12 cellular contexts compared by ENCODE assay signal in genomic region chr2:188333751-188334524, GRCh38. TPM values are rescaled to one million over a fixed set of nuclear protein-coding genes. Genes with fewer than 3 reads are reported as not detected.
DNase-seq lines count a peak whose midpoint lies in the region; ATAC-seq and TF ChIP-seq lines count a peak whose summit lies in the region.
"Had no signal": no experiment of that assay in that cellular context is flagged by ENCODE, and none has a peak within 500 bp of the region (broad histone marks: within the 10 kb centered on the region; RNA-seq: fewer than 3 reads in every experiment).

No MANE protein-coding gene starts in this region.

- DNase-seq in M059J (ENCODE audit: low read depth) (peak; percentile 34), endodermal cell (no peak), medulla oblongata (ENCODE audit: extremely low spot score) (peak; percentile 66), stomach (peak; percentile 26), hepatocyte (ENCODE audit: low spot score) (no peak)
- DNase-seq in activated T-helper 1 cell treated with anti-CD3 and anti-CD28 coated beads, Interleukin-12 subunit alpha, Interleukin-12 subunit beta, Interleukin-2, Interleukin-4 antibody, amounts not matched to agents 30 ng/mL and 10 ng/mL and 1 ng/mL, durations not matched to agents 14 hours and 24 hours and 36 hours (ENCODE audit: low spot score), result no peak
- DNase-seq in stimulated activated naive B cell treated with anti-CD40 and anti-IgM and Interleukin-4, amounts not matched to agents 10 μg/mL and 1 μg/mL and 100 μg/mL, for 72 hours, result no peak
- DNase-seq: DMS153, NCI-H2227 treated with DMSO at 0.1 percent for 48 hours, T-helper 17 cell had no signal

- WGBS in endodermal cell (ENCODE audit: insufficient coverage in 1 of 2, insufficient read length in 1 of 2), 2 experiments, result 75 to 77% methylated on average over 3 to 5 of the region's 5 CpGs
- 17 to 29% (median 20%) methylated on average over 5 of the region's 5 CpGs for WGBS in stomach, 5 donors
- WGBS in hepatocyte (ENCODE audit: low lambda C conversion rate, missing lambda C conversion rate), result 59% methylated on average over 5 of the region's 5 CpGs

- H3K27me3 ChIP-seq in endodermal cell (ENCODE audit: control insufficient read depth, insufficient read depth, low read length, poor library complexity, severe bottlenecking), result no peaks in the 10 kb centered on the region
- H3K27me3 ChIP-seq in stomach, result no peaks in the 10 kb centered on the region
- H3K27me3 ChIP-seq in hepatocyte, result no peaks in the 10 kb centered on the region

- peak overlapping the region; percentile 70 for H3K27ac ChIP-seq in endodermal cell (ENCODE audit: low read depth, low read length)
- H3K27ac ChIP-seq in stomach, result peak overlapping the region; percentile 64 to 82 (median 77)
- H3K27ac ChIP-seq in hepatocyte, result no peak overlapping the region

- H3K36me3 Mint-ChIP-seq in endodermal cell (ENCODE audit: low read depth), result no peaks in the 10 kb centered on the region
- no peaks in the 10 kb centered on the region for H3K36me3 Mint-ChIP-seq in activated T-helper 1 cell treated with anti-CD3 and anti-CD28 coated beads, Interleukin-12 subunit alpha, Interleukin-12 subunit beta, Interleukin-2, Interleukin-4 antibody, amounts not matched to agents 30 ng/mL and 10 ng/mL and 1 ng/mL, durations not matched to agents 14 hours and 24 hours and 36 hours (ENCODE audit: low read depth)
- H3K36me3 Mint-ChIP-seq in stimulated activated naive B cell treated with anti-CD40 and anti-IgM and Interleukin-4, amounts not matched to agents 10 μg/mL and 1 μg/mL and 100 μg/mL, for 72 hours, result no peaks in the 10 kb centered on the region
- H3K36me3 Mint-ChIP-seq: natural killer cell treated with Interleukin-12 subunit alpha and Interleukin-12 subunit beta and Interleukin-15 and Interleukin-18, amount 100 ng/mL, for 72 hours had no signal

- H3K27ac Mint-ChIP-seq in endodermal cell, result no peak overlapping the region
- H3K27ac Mint-ChIP-seq in activated T-helper 1 cell treated with anti-CD3 and anti-CD28 coated beads, Interleukin-12 subunit alpha, Interleukin-12 subunit beta, Interleukin-2, Interleukin-4 antibody, amounts not matched to agents 30 ng/mL and 10 ng/mL and 1 ng/mL, durations not matched to agents 14 hours and 24 hours and 36 hours, result no peak overlapping the region
- H3K27ac Mint-ChIP-seq in stimulated activated naive B cell treated with anti-CD40 and anti-IgM and Interleukin-4, amounts not matched to agents 10 μg/mL and 1 μg/mL and 100 μg/mL, for 72 hours, result no peak overlapping the region
- H3K27ac Mint-ChIP-seq: natural killer cell treated with Interleukin-12 subunit alpha and Interleukin-12 subunit beta and Interleukin-15 and Interleukin-18, amount 100 ng/mL, for 72 hours; T-helper 17 cell had no signal

- H3K36me3 ChIP-seq in endodermal cell (ENCODE audit: control insufficient read depth, insufficient read depth, low read length), result no peaks in the 10 kb centered on the region
- no peaks in the 10 kb centered on the region for H3K36me3 ChIP-seq in stomach
- no peaks in the 10 kb centered on the region for H3K36me3 ChIP-seq in hepatocyte (replicated peaks; ENCODE audit: insufficient read depth, low read depth)

- intact Hi-C loops in stomach (cut with DNase I; ENCODE audit: low total_unique reads), result no loop called here
- intact Hi-C loops in activated T-helper 1 cell treated with anti-CD3 and anti-CD28 coated beads, Interleukin-12 subunit alpha, Interleukin-12 subunit beta, Interleukin-2, Interleukin-4 antibody, amounts not matched to agents 30 ng/mL and 10 ng/mL and 1 ng/mL, durations not matched to agents 14 hours and 24 hours and 36 hours (cut with micrococcal nuclease), result no loop called here

- peaks cover 78% of the 10 kb centered on the region for H3K79me2 ChIP-seq in hepatocyte

- H3K9me3 ChIP-seq in endodermal cell (ENCODE audit: control insufficient read depth, low read length), result no peaks in the 10 kb centered on the region
- H3K9me3 ChIP-seq in stomach, result no peaks in the 10 kb centered on the region
- no peaks in the 10 kb centered on the region for H3K9me3 ChIP-seq in hepatocyte (ENCODE audit: low read depth)

- no peak overlapping the region for H3K9ac ChIP-seq in endodermal cell (ENCODE audit: extremely low read depth, low read length, poor library complexity, severe bottlenecking)

- no peak for ATAC-seq in GM21447 (IDR thresholded peaks at IDR 0.05; ENCODE audit: unreplicated experiment)
- no peak for ATAC-seq in stimulated activated naive B cell treated with anti-CD40 and anti-IgM and Interleukin-4, amounts not matched to agents 10 μg/mL and 1 μg/mL and 100 μg/mL, for 72 hours (replicated peaks)
- ATAC-seq: natural killer cell treated with Interleukin-12 subunit alpha and Interleukin-12 subunit beta and Interleukin-15 and Interleukin-18, amount 100 ng/mL, for 72 hours; T-helper 17 cell had no signal

- TF ChIP-seq EP300 in stomach (IDR thresholded peaks at IDR 0.05), result no peak

- H3K4me1 Mint-ChIP-seq in endodermal cell, result peaks cover 15% of the 10 kb centered on the region
- H3K4me1 Mint-ChIP-seq in activated T-helper 1 cell treated with anti-CD3 and anti-CD28 coated beads, Interleukin-12 subunit alpha, Interleukin-12 subunit beta, Interleukin-2, Interleukin-4 antibody, amounts not matched to agents 30 ng/mL and 10 ng/mL and 1 ng/mL, durations not matched to agents 14 hours and 24 hours and 36 hours (ENCODE audit: low read depth), result no peaks in the 10 kb centered on the region
- H3K4me1 Mint-ChIP-seq in stimulated activated naive B cell treated with anti-CD40 and anti-IgM and Interleukin-4, amounts not matched to agents 10 μg/mL and 1 μg/mL and 100 μg/mL, for 72 hours, result no peaks in the 10 kb centered on the region
- H3K4me1 Mint-ChIP-seq: T-helper 17 cell had no signal

- H3K4me2 ChIP-seq in hepatocyte, result no peak overlapping the region

- H3K4me3 ChIP-seq in endodermal cell (ENCODE audit: low read length) (no peak overlapping the region), stomach (peak overlapping the region; percentile 9 to 25 (median 18)), hepatocyte (no peak overlapping the region)

- no peak for TF ChIP-seq POLR2A in stomach (IDR thresholded peaks at IDR 0.05)

- no peaks in the 10 kb centered on the region for H3K9me2 ChIP-seq in hepatocyte (replicated peaks; ENCODE audit: insufficient read depth)

- H3K4me3 Mint-ChIP-seq in endodermal cell, result no peak overlapping the region
- no peak overlapping the region for H3K4me3 Mint-ChIP-seq in activated T-helper 1 cell treated with anti-CD3 and anti-CD28 coated beads, Interleukin-12 subunit alpha, Interleukin-12 subunit beta, Interleukin-2, Interleukin-4 antibody, amounts not matched to agents 30 ng/mL and 10 ng/mL and 1 ng/mL, durations not matched to agents 14 hours and 24 hours and 36 hours
- no peak overlapping the region for H3K4me3 Mint-ChIP-seq in stimulated activated naive B cell treated with anti-CD40 and anti-IgM and Interleukin-4, amounts not matched to agents 10 μg/mL and 1 μg/mL and 100 μg/mL, for 72 hours
- H3K4me3 Mint-ChIP-seq: natural killer cell treated with Interleukin-12 subunit alpha and Interleukin-12 subunit beta and Interleukin-15 and Interleukin-18, amount 100 ng/mL, for 72 hours; T-helper 17 cell had no signal

- H3K27me3 Mint-ChIP-seq in endodermal cell (ENCODE audit: insufficient read depth), result no peaks in the 10 kb centered on the region
- no peaks in the 10 kb centered on the region for H3K27me3 Mint-ChIP-seq in activated T-helper 1 cell treated with anti-CD3 and anti-CD28 coated beads, Interleukin-12 subunit alpha, Interleukin-12 subunit beta, Interleukin-2, Interleukin-4 antibody, amounts not matched to agents 30 ng/mL and 10 ng/mL and 1 ng/mL, durations not matched to agents 14 hours and 24 hours and 36 hours (ENCODE audit: insufficient read depth)
- H3K27me3 Mint-ChIP-seq in stimulated activated naive B cell treated with anti-CD40 and anti-IgM and Interleukin-4, amounts not matched to agents 10 μg/mL and 1 μg/mL and 100 μg/mL, for 72 hours, result no peaks in the 10 kb centered on the region
- H3K27me3 Mint-ChIP-seq: natural killer cell treated with Interleukin-12 subunit alpha and Interleukin-12 subunit beta and Interleukin-15 and Interleukin-18, amount 100 ng/mL, for 72 hours; T-helper 17 cell had no signal

- H3K4me1 ChIP-seq in endodermal cell (ENCODE audit: control insufficient read depth, insufficient read depth, low read length) (no peaks in the 10 kb centered on the region), stomach (peaks cover 0 to 52% (median 32%) of the 10 kb centered on the region in 4 donors), hepatocyte (ENCODE audit: insufficient read depth) (no peaks in the 10 kb centered on the region)

- peaks cover 2% of the 10 kb centered on the region for H4K20me1 ChIP-seq in hepatocyte (ENCODE audit: insufficient read depth, poor library complexity, severe bottlenecking)

- no peak for TF ChIP-seq CTCF in endodermal cell (conservative IDR thresholded peaks at IDR 0.05)
- no peak for TF ChIP-seq CTCF in stomach (IDR thresholded peaks at IDR 0.05)
- TF ChIP-seq CTCF in hepatocyte (IDR thresholded peaks at IDR 0.05; ENCODE audit: poor library complexity), result no peak

- no peak overlapping the region for H2AFZ ChIP-seq in hepatocyte

- no peaks in the 10 kb centered on the region for H3K9me3 Mint-ChIP-seq in endodermal cell
- H3K9me3 Mint-ChIP-seq in activated T-helper 1 cell treated with anti-CD3 and anti-CD28 coated beads, Interleukin-12 subunit alpha, Interleukin-12 subunit beta, Interleukin-2, Interleukin-4 antibody, amounts not matched to agents 30 ng/mL and 10 ng/mL and 1 ng/mL, durations not matched to agents 14 hours and 24 hours and 36 hours, result no peaks in the 10 kb centered on the region
- no peaks in the 10 kb centered on the region for H3K9me3 Mint-ChIP-seq in stimulated activated naive B cell treated with anti-CD40 and anti-IgM and Interleukin-4, amounts not matched to agents 10 μg/mL and 1 μg/mL and 100 μg/mL, for 72 hours
- H3K9me3 Mint-ChIP-seq: natural killer cell treated with Interleukin-12 subunit alpha and Interleukin-12 subunit beta and Interleukin-15 and Interleukin-18, amount 100 ng/mL, for 72 hours had no signal

RNA-seq across cellular contexts. Expression of gene GULP1, which starts 42.3 kb away (rescaled TPM):
- total RNA-seq in M059J (2014; rRNA removed; shearing (Covaris generic)), result 98.9 and 126 TPM in 2 replicates
- 10 to 100 TPM; 15.3 to 26.5 TPM for total RNA-seq in endodermal cell
- polyA plus RNA-seq in endodermal cell (2013, experiment 1 of 2), result 67.5 TPM
- polyA plus RNA-seq in endodermal cell (2013, experiment 2 of 2), result 65.5 TPM
- total RNA-seq in stomach, result 100 to 1,000 TPM in 2 of 5 donors, 10 to 100 TPM in 2, 1 to 10 TPM in 1; 4.9 to 179 (median 56.7) TPM
- polyA plus RNA-seq in stomach, result 10 to 100 TPM in 2 of 3 donors, 1 to 10 TPM in 1; 8.2 to 36.5 (median 25.3) TPM
- not detected in 2 replicates for total RNA-seq in activated T-helper 1 cell treated with anti-CD3 and anti-CD28 coated beads, Interleukin-12 subunit alpha, Interleukin-12 subunit beta, Interleukin-2, Interleukin-4 antibody, amounts not matched to agents 30 ng/mL and 10 ng/mL and 1 ng/mL, durations not matched to agents 14 hours and 24 hours and 36 hours
- 135 TPM in 2 replicates for total RNA-seq in hepatocyte
- polyA plus RNA-seq in hepatocyte, result 55.6 and 57.5 TPM in 2 replicates
- total RNA-seq: natural killer cell treated with Interleukin-12 subunit alpha and Interleukin-12 subunit beta and Interleukin-15 and Interleukin-18, amount 100 ng/mL, for 72 hours; T-helper 17 cell had no signal

Comparison
In these comparisons a context has a peak if more than half of its experiments do, and no peak if none do; other contexts are left out.
1. DNase-seq: peak in M059J (single experiment), medulla oblongata (single experiment) and stomach (single experiment); none in endodermal cell (single experiment), activated T-helper 1 cell treated with anti-CD3 and anti-CD28 coated beads, Interleukin-12 subunit alpha, Interleukin-12 subunit beta, Interleukin-2, Interleukin-4 antibody, amounts not matched to agents 30 ng/mL and 10 ng/mL and 1 ng/mL, durations not matched to agents 14 hours and 24 hours and 36 hours (single experiment), hepatocyte (single experiment) and stimulated activated naive B cell treated with anti-CD40 and anti-IgM and Interleukin-4, amounts not matched to agents 10 μg/mL and 1 μg/mL and 100 μg/mL, for 72 hours (single experiment).
2. H3K4me3 ChIP-seq: peak in stomach (4 of 4); none in endodermal cell (single experiment) and hepatocyte (single experiment).